8 cellular contexts compared by ENCODE assay signal in the genomic region with DNA sequence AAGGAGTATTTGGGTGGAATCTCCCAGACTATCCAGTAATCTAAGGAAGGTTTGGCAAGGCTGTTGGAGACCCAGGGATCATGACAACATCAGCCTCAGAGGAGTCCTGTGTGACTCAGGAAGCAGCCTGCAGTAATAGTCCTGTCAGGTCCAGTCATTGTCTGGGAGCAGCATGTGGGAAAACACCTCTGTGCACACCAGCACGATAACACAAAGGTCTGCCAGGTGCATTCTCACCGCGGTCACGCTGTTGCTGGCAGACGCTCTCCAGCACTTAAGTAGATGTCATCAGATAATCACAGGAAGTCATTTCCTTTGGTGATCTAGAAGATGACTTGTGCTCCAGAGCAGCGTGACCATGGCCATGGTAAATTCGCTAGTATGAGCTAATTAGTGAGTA.
DNase-seq lines count a peak whose midpoint lies in the region; ATAC-seq lines count a peak whose summit lies in the region.

No MANE protein-coding gene starts in this region.

- peaks cover 18% of the 10 kb centered on the region for H3K4me1 Mint-ChIP-seq in activated naive CD4-positive, alpha-beta T cell treated with anti-CD3 and anti-CD28 coated beads for 36 hours (ENCODE audit: low read depth)
- H3K4me1 Mint-ChIP-seq in stimulated activated memory B cell treated with anti-CD40 and anti-IgM and Interleukin-4, amounts not matched to agents 10 μg/mL and 1 μg/mL and 100 μg/mL, for 72 hours: peaks cover 11% of the 10 kb centered on the region

- intact Hi-C loops in activated naive CD4-positive, alpha-beta T cell treated with anti-CD3 and anti-CD28 coated beads for 36 hours (cut with micrococcal nuclease): no loop called here

- DNase-seq in activated naive CD4-positive, alpha-beta T cell treated with anti-CD3 and anti-CD28 coated beads for 36 hours: peak; percentile 78
- DNase-seq in activated naive CD4-positive, alpha-beta T cell (lab: John Stamatoyannopoulos, UW): no peak
- DNase-seq in NCI-H187 (lab: John Stamatoyannopoulos, UW) (peak; percentile 37 to 55), NCI-H1092 (lab: John Stamatoyannopoulos, UW) (no peak), DMS79 treated with DMSO at 0.1 percent for 48 hours (lab: John Stamatoyannopoulos, UW) (no peak)
- DNase-seq in activated naive CD4-positive, alpha-beta T cell treated with anti-CD3 and anti-CD28 coated beads, Interleukin-2, amount 50 U/mL, for 72 hours (ENCODE audit: low spot score in 2 of 2): peak; percentile 10 to 62

- no peaks in the 10 kb centered on the region for H3K36me3 Mint-ChIP-seq in activated naive CD4-positive, alpha-beta T cell treated with anti-CD3 and anti-CD28 coated beads for 36 hours (ENCODE audit: low read depth)
- peaks cover 4 to 9% of the 10 kb centered on the region in 2 donors for H3K36me3 Mint-ChIP-seq in activated naive CD4-positive, alpha-beta T cell treated with anti-CD3 and anti-CD28 coated beads, Interleukin-2, amount 50 U/mL, for 72 hours
- no peaks in the 10 kb centered on the region for H3K36me3 Mint-ChIP-seq in stimulated activated memory B cell treated with anti-CD40 and anti-IgM and Interleukin-4, amounts not matched to agents 10 μg/mL and 1 μg/mL and 100 μg/mL, for 72 hours

- ATAC-seq in activated naive CD4-positive, alpha-beta T cell treated with anti-CD3 and anti-CD28 coated beads, Interleukin-2, amount 50 U/mL, for 72 hours: peak; percentile 78 to 99
- peak; percentile 71 for ATAC-seq in stimulated activated memory B cell treated with anti-CD40 and anti-IgM and Interleukin-4, amounts not matched to agents 10 μg/mL and 1 μg/mL and 100 μg/mL, for 72 hours
- no peak for ATAC-seq in HG03139 (IDR thresholded peaks at IDR 0.05; ENCODE audit: unreplicated experiment)

- no peaks in the 10 kb centered on the region for H3K9me3 Mint-ChIP-seq in activated naive CD4-positive, alpha-beta T cell treated with anti-CD3 and anti-CD28 coated beads for 36 hours
- H3K9me3 Mint-ChIP-seq in activated naive CD4-positive, alpha-beta T cell treated with anti-CD3 and anti-CD28 coated beads, Interleukin-2, amount 50 U/mL, for 72 hours: peaks cover 4 to 13% of the 10 kb centered on the region in 2 donors
- no peaks in the 10 kb centered on the region for H3K9me3 Mint-ChIP-seq in stimulated activated memory B cell treated with anti-CD40 and anti-IgM and Interleukin-4, amounts not matched to agents 10 μg/mL and 1 μg/mL and 100 μg/mL, for 72 hours

- no peak overlapping the region for H3K4me3 Mint-ChIP-seq in activated naive CD4-positive, alpha-beta T cell treated with anti-CD3 and anti-CD28 coated beads for 36 hours
- no peak overlapping the region for H3K4me3 Mint-ChIP-seq in stimulated activated memory B cell treated with anti-CD40 and anti-IgM and Interleukin-4, amounts not matched to agents 10 μg/mL and 1 μg/mL and 100 μg/mL, for 72 hours

- peaks cover 2% of the 10 kb centered on the region for H3K27me3 Mint-ChIP-seq in activated naive CD4-positive, alpha-beta T cell treated with anti-CD3 and anti-CD28 coated beads for 36 hours (ENCODE audit: low read depth)
- peaks cover 18% of the 10 kb centered on the region for H3K27me3 Mint-ChIP-seq in stimulated activated memory B cell treated with anti-CD40 and anti-IgM and Interleukin-4, amounts not matched to agents 10 μg/mL and 1 μg/mL and 100 μg/mL, for 72 hours

- CTCF ChIA-PET in activated naive CD4-positive, alpha-beta T cell treated with anti-CD3 and anti-CD28 coated beads for 36 hours (lab: Charles Lee): no interaction called here

- no peak overlapping the region for H3K27ac Mint-ChIP-seq in activated naive CD4-positive, alpha-beta T cell treated with anti-CD3 and anti-CD28 coated beads for 36 hours
- peak overlapping the region in 1 of 2 donors; percentile 77 for H3K27ac Mint-ChIP-seq in activated naive CD4-positive, alpha-beta T cell treated with anti-CD3 and anti-CD28 coated beads, Interleukin-2, amount 50 U/mL, for 72 hours
- H3K27ac Mint-ChIP-seq in stimulated activated memory B cell treated with anti-CD40 and anti-IgM and Interleukin-4, amounts not matched to agents 10 μg/mL and 1 μg/mL and 100 μg/mL, for 72 hours: no peak overlapping the region

Comparison
In these comparisons a context has a peak if more than half of its experiments do, and no peak if none do; other contexts are left out.
1. DNase-seq: peak in activated naive CD4-positive, alpha-beta T cell treated with anti-CD3 and anti-CD28 coated beads for 36 hours (single experiment), NCI-H187 (2 of 2) and activated naive CD4-positive, alpha-beta T cell treated with anti-CD3 and anti-CD28 coated beads, Interleukin-2, amount 50 U/mL, for 72 hours (2 of 2); none in activated naive CD4-positive, alpha-beta T cell (0 of 4), NCI-H1092 (single experiment) and DMS79 treated with DMSO at 0.1 percent for 48 hours (single experiment).